Comparison of ENCODE assay signal across 28 cellular contexts in genomic region chr1:20105856-20106255, GRCh38. TPM values are rescaled to one million over a fixed set of nuclear protein-coding genes. Genes with fewer than 3 reads are reported as not detected.
DNase-seq lines count a peak whose midpoint lies in the region; ATAC-seq, FAIRE-seq and TF ChIP-seq lines count a peak whose summit lies in the region.
"Had no signal": no experiment of that assay in that cellular context is flagged by ENCODE, and none has a peak within 500 bp of the region (broad histone marks: within the 10 kb centered on the region; RNA-seq: fewer than 3 reads in every experiment).

No MANE protein-coding gene starts in this region.

- H3K36me3 Mint-ChIP-seq in MCF 10A (ENCODE audit: insufficient read depth, unreplicated experiment), result no peaks in the 10 kb centered on the region
- H3K36me3 Mint-ChIP-seq: CD4-positive, alpha-beta memory T cell had no signal

- H3K9ac ChIP-seq in mammary epithelial cell (ENCODE audit: insufficient read depth, low read length), result no peak overlapping the region
- H3K9ac ChIP-seq: BLaER1 treated with 17β-estradiol and CSF1 and Interleukin-3, amounts not matched to agents 10 nM and 100 nM had no signal

- in situ Hi-C loops in mammary epithelial cell (cut with MboI; ENCODE audit: low sequenced_read_pairs in 2 of 2), result loop anchor here in 1 of 2 donors (10.0 kb wide), 2 partner anchors 49 to 389 kb away; no protein-coding TSS in a partner anchor

- H3K4me2 ChIP-seq in mammary epithelial cell (ENCODE audit: insufficient read depth, low read depth, low read length), result no peak overlapping the region
- H3K4me2 ChIP-seq: BLaER1 treated with 17β-estradiol and CSF1 and Interleukin-3, amounts not matched to agents 10 nM and 100 nM had no signal

- H3K9me3 Mint-ChIP-seq in MCF 10A (ENCODE audit: unreplicated experiment), result no peaks in the 10 kb centered on the region

- CTCF ChIA-PET in mammary epithelial cell (lab: Charles Lee; ENCODE audit: low non-redundant PET) (no interaction called here), MCF 10A (lab: Yijun Ruan, JAX) (no interaction called here)

- no peaks in the 10 kb centered on the region for H3K36me3 ChIP-seq in mammary epithelial cell (ENCODE audit: insufficient read depth, low read length)
- H3K36me3 ChIP-seq in small intestine (ENCODE audit: control insufficient read depth in 2 of 2, insufficient read depth in 2 of 2, low read length in 2 of 2), result no peaks in the 10 kb centered on the region
- H3K36me3 ChIP-seq: BLaER1 treated with 17β-estradiol and CSF1 and Interleukin-3, amounts not matched to agents 10 nM and 100 nM; Peyer's patch had no signal

- H3K9me3 ChIP-seq in mammary epithelial cell (replicated peaks; ENCODE audit: insufficient read depth, low read length) (no peaks in the 10 kb centered on the region), small intestine (ENCODE audit: control insufficient read depth, low read depth) (no peaks in the 10 kb centered on the region)
- H3K9me3 ChIP-seq: BLaER1 treated with 17β-estradiol and CSF1 and Interleukin-3, amounts not matched to agents 10 nM and 100 nM; Peyer's patch had no signal

- WGBS in mammary epithelial cell (ENCODE audit: low coverage, missing lambda C conversion rate), result 95% methylated on average over 1 of the region's 1 CpG
- 13 to 37% (median 19%) methylated on average over 1 of the region's 1 CpG for WGBS in small intestine, 3 donors

- dilution Hi-C loops in mammary epithelial cell (cut with HindIII; ENCODE audit: low sequenced_read_pairs), result no loop called here

- H3K27ac ChIP-seq in mammary epithelial cell (ENCODE audit: insufficient read depth, low read depth, low read length) (no peak overlapping the region), VCaP (peak overlapping the region; percentile 82), small intestine (ENCODE audit: low read depth in 1 of 2, low read length in 1 of 2) (no peak overlapping the region)
- H3K27ac ChIP-seq: 22Rv1; BLaER1 treated with 17β-estradiol and CSF1 and Interleukin-3, amounts not matched to agents 10 nM and 100 nM; Peyer's patch had no signal

- H3K4me1 ChIP-seq in mammary epithelial cell (ENCODE audit: insufficient read depth, low read length), result peaks cover 28% of the 10 kb centered on the region
- no peaks in the 10 kb centered on the region for H3K4me1 ChIP-seq in small intestine (ENCODE audit: control insufficient read depth in 2 of 2, insufficient read depth in 1 of 2, low read depth in 1 of 2, low read length in 1 of 2)
- H3K4me1 ChIP-seq: Peyer's patch had no signal

- H3K79me2 ChIP-seq in mammary epithelial cell (ENCODE audit: insufficient read depth, low read length), result no peaks in the 10 kb centered on the region

- no peak for FAIRE-seq in small intestine (lab: Jason Lieb, UNC)
- FAIRE-seq: G401.6, GM12892, H1, HepG2 had no signal

- POLR2A ChIA-PET in MCF 10A (lab: Yijun Ruan, JAX), result no interaction called here

- no peaks in the 10 kb centered on the region for H3K27me3 Mint-ChIP-seq in MCF 10A (ENCODE audit: insufficient read depth, unreplicated experiment)

- DNase-seq in mammary epithelial cell (peak; percentile 72), MCF 10A (ENCODE audit: unreplicated experiment) (no peak), kidney glomerular epithelial cell (lab: John Stamatoyannopoulos, UW) (peak; percentile 51), small intestine (peak; percentile 15), foreskin fibroblast (no peak)
- DNase-seq: ACHN; Calu3; CD4-positive, alpha-beta memory T cell; DMS153; KBM-7; MV-4-11; NCI-H1105 treated with DMSO at 0.1 percent for 48 hours; NCI-H1694; NCI-H2081; NCI-H2171; NCI-H524 treated with DMSO at 0.1 percent for 48 hours; NCI-H82; Peyer's patch had no signal

- H3K27me3 ChIP-seq in mammary epithelial cell (ENCODE audit: insufficient read depth, low read length) (no peaks in the 10 kb centered on the region), small intestine (ENCODE audit: control insufficient read depth in 2 of 2, insufficient read depth in 2 of 2, low read length in 2 of 2) (no peaks in the 10 kb centered on the region)
- H3K27me3 ChIP-seq: BLaER1 treated with 17β-estradiol and CSF1 and Interleukin-3, amounts not matched to agents 10 nM and 100 nM; Peyer's patch had no signal

- intact Hi-C loops in mammary epithelial cell (cut with micrococcal nuclease), result loop anchor here (10.0 kb wide), 1 partner anchor 329 kb away; no protein-coding TSS in a partner anchor
- intact Hi-C loops in MCF 10A (cut with micrococcal nuclease), result loop anchor here (10.0 kb wide), 1 partner anchor 131 kb away; the partner anchor contains the start of gene PLA2G2A

- no peak overlapping the region for H3K4me3 Mint-ChIP-seq in MCF 10A (ENCODE audit: unreplicated experiment)
- H3K4me3 Mint-ChIP-seq: CD4-positive, alpha-beta memory T cell had no signal

- H3K4me1 Mint-ChIP-seq in MCF 10A (ENCODE audit: insufficient read depth, unreplicated experiment), result peaks cover 17% of the 10 kb centered on the region
- H3K4me1 Mint-ChIP-seq: CD4-positive, alpha-beta memory T cell had no signal

- H4K20me1 ChIP-seq in mammary epithelial cell (ENCODE audit: insufficient read depth, low read length), result no peaks in the 10 kb centered on the region
- H4K20me1 ChIP-seq: BLaER1 treated with 17β-estradiol and CSF1 and Interleukin-3, amounts not matched to agents 10 nM and 100 nM had no signal

- no peak for ATAC-seq in HG03457 (IDR thresholded peaks at IDR 0.05; ENCODE audit: unreplicated experiment)
- ATAC-seq in HG02678 (IDR thresholded peaks at IDR 0.05; ENCODE audit: unreplicated experiment), result no peak
- ATAC-seq: HCT116, HepG2 had no signal

- H3K27ac Mint-ChIP-seq in MCF 10A (ENCODE audit: low read depth, unreplicated experiment), result no peak overlapping the region
- H3K27ac Mint-ChIP-seq: CD4-positive, alpha-beta memory T cell had no signal

- TF ChIP-seq CTCF in mammary epithelial cell (conservative IDR thresholded peaks at IDR 0.05 in 1 of 2, IDR thresholded peaks at IDR 0.05 in 1 of 2; ENCODE audit: extremely low read depth in 1 of 2, insufficient read depth in 1 of 2, low read depth in 1 of 2, low read length in 2 of 2) (no peak), MCF 10A (IDR thresholded peaks at IDR 0.05; ENCODE audit: unreplicated experiment) (no peak), VCaP (conservative IDR thresholded peaks at IDR 0.05) (no peak), foreskin fibroblast (IDR thresholded peaks at IDR 0.05; ENCODE audit: low read depth, low read length) (no peak)

- H3K4me3 ChIP-seq in mammary epithelial cell (replicated peaks in 1 of 3; ENCODE audit: insufficient read depth in 1 of 3, low read depth in 2 of 3, low read length in 3 of 3) (no peak overlapping the region), small intestine (ENCODE audit: low read depth in 1 of 2, low read length in 2 of 2) (no peak overlapping the region), foreskin fibroblast (ENCODE audit: low read depth in 1 of 2, low read length in 2 of 2) (no peak overlapping the region)
- H3K4me3 ChIP-seq: BLaER1 treated with 17β-estradiol and CSF1 and Interleukin-3, amounts not matched to agents 10 nM and 100 nM; Peyer's patch had no signal

- no peak overlapping the region for H2AFZ ChIP-seq in mammary epithelial cell (ENCODE audit: low read depth, low read length)

- no TSS peak for BruUV-seq in mammary epithelial cell (replicated peaks; lab: Mats Ljungman, UMichigan)
- BruUV-seq in MCF 10A (replicated peaks; lab: Mats Ljungman, UMichigan), result no TSS peak

RNA-seq across cellular contexts. Expression of gene PLA2G2D, which starts 13.5 kb away (rescaled TPM):
- total RNA-seq in mammary epithelial cell, result not detected
- polyA plus RNA-seq in mammary epithelial cell, result not detected
- not detected for polyA minus RNA-seq in mammary epithelial cell
- total RNA-seq in MCF 10A (2022), result not detected in 2 replicates
- under 1 TPM in 1 of 3 donors, not detected in 2; 0.40 TPM for polyA plus RNA-seq in small intestine
- total RNA-seq: Calu3; CD4-positive, alpha-beta memory T cell; H1; HepG2 had no signal
- polyA plus RNA-seq: H1, HepG2 had no signal

RNA-seq across cellular contexts. Expression of gene PLA2G2F, which starts 33.3 kb away (rescaled TPM):
- total RNA-seq in mammary epithelial cell (not detected), MCF 10A (2022) (not detected in 2 replicates)
- polyA plus RNA-seq in mammary epithelial cell (0.05 TPM), small intestine (under 1 TPM in 1 of 3 donors, not detected in 2; 0.01 TPM)
- not detected for polyA minus RNA-seq in mammary epithelial cell
- total RNA-seq: Calu3; CD4-positive, alpha-beta memory T cell; H1; HepG2 had no signal
- polyA plus RNA-seq: CD4-positive, alpha-beta memory T cell; H1; HepG2 had no signal

RNA-seq across cellular contexts. Expression of gene PLA2G5, which starts 35.9 kb away (rescaled TPM):
- not detected for total RNA-seq in mammary epithelial cell
- 0.07 TPM for polyA plus RNA-seq in mammary epithelial cell
- polyA minus RNA-seq in mammary epithelial cell, result not detected
- total RNA-seq in MCF 10A (2022), result not detected in 2 replicates
- polyA plus RNA-seq in small intestine, result 1 to 10 TPM in 2 of 3 donors, not detected in 1; 1.4 to 2.9 TPM
- total RNA-seq: Calu3; CD4-positive, alpha-beta memory T cell; H1; HepG2 had no signal
- polyA plus RNA-seq: CD4-positive, alpha-beta memory T cell; HepG2 had no signal

Comparison
In these comparisons a context has a peak if more than half of its experiments do, and no peak if none do; other contexts are left out.
1. DNase-seq: peak in mammary epithelial cell (single experiment), kidney glomerular epithelial cell (single experiment) and small intestine (single experiment); none in MCF 10A (single experiment) and foreskin fibroblast (0 of 2).